1 cellular context compared by ENCODE assay signal in genomic region chr9:98229620-98230019, GRCh38.
TF ChIP-seq lines count a peak whose summit lies in the region.

No MANE protein-coding gene starts in this region.

TF ChIP-seq in liver, 16 proteins besides CTCF, POLR2A, EP300 and RAD21 (continued from another document):
- TF ChIP-seq NR2F2 (IDR thresholded peaks at IDR 0.05) (no peak), REST (IDR thresholded peaks at IDR 0.05) (no peak), FOXA1 (IDR thresholded peaks at IDR 0.05) (no peak)
